1 cellular context compared by ENCODE assay signal in the genomic region with DNA sequence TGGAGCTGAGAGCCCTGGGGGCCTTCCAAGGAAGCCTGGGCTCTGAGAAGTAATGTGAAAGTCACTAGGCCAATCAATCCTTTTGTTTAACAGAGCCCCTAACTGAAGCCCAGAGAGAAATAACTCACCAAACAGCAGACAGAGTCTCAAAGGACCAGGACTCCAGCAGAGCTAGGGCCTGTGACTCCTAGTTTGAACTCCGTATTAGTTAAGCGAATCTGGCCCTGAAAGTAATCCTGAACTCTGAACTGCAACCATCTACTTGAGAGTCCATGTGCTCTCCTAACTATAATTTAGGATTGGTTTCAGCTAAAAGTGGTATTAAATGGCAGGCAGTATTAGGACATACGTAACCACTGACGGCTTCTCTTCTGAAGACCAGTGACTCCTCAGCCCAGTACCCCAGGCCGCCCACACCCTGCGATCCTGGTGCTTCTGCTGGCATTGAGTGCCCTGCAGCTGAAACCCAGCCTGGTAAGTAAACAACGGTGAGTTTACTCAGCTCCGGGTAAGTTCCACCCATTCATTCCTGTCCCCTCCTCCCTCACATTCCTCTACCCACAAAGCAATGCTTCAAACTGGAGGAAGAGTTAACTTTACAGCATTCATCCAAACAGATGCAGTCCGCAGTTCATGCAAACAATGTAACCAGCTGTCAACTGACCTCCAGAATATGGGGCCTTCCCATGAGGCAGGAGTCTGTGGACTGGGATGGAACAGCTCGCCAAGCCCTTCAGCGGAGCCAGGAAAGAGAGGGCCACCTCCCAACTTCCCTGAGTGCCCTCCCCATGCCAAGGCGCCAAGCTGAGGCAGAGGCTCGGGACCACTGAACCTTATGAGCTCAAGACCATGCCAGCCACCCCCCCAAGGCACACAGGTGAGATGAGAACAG.
TF ChIP-seq lines count a peak whose summit lies in the region.

No MANE protein-coding gene starts in this region.

TF ChIP-seq in A549, 52 proteins besides CTCF, POLR2A, EP300 and RAD21 (continued from another document):
- TF ChIP-seq, protein P1, sequence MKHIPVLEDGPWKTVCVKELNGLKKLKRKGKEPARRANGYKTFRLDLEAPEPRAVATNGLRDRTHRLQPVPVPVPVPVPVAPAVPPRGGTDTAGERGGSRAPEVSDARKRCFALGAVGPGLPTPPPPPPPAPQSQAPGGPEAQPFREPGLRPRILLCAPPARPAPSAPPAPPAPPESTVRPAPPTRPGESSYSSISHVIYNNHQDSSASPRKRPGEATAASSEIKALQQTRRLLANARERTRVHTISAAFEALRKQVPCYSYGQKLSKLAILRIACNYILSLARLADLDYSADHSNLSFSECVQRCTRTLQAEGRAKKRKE (CRISPR knock-in tag; IDR thresholded peaks at IDR 0.05; ENCODE audit: low read depth) = 0 out of 2 replicates have a peak, but pooled peaks have one; percentile 34
- TF ChIP-seq JUNB (IDR thresholded peaks at IDR 0.05) = 0 out of 2 replicates have a peak, but pooled peaks have one; percentile 32
- peak; percentile 52; the same call in 1 of the 2 replicates for TF ChIP-seq EHF (CRISPR knock-in tag; IDR thresholded peaks at IDR 0.05)
- peak; percentile 67; the same call in 1 of the 2 replicates for TF ChIP-seq ZNF302 (CRISPR knock-in tag; IDR thresholded peaks at IDR 0.05)
- TF ChIP-seq, protein P2, sequence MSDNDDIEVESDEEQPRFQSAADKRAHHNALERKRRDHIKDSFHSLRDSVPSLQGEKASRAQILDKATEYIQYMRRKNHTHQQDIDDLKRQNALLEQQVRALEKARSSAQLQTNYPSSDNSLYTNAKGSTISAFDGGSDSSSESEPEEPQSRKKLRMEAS (IDR thresholded peaks at IDR 0.05) = peak; percentile 91
- peak; percentile 12 for TF ChIP-seq CHD2 (IDR thresholded peaks at IDR 0.05; ENCODE audit: low read length, partially characterized antibody)
- TF ChIP-seq HOXB5 (CRISPR knock-in tag; IDR thresholded peaks at IDR 0.05) = 0 out of 2 replicates have a peak, but pooled peaks have one; percentile 23
- TF ChIP-seq HEYL (CRISPR knock-in tag; IDR thresholded peaks at IDR 0.05) = peak; percentile 74; the same call in 1 of the 2 replicates
- 0 out of 4 replicates have a peak, but pooled peaks of 1 of the 2 experiments have one; percentile 39 for TF ChIP-seq CEBPB (IDR thresholded peaks at IDR 0.05)
- TF ChIP-seq, protein P3, sequence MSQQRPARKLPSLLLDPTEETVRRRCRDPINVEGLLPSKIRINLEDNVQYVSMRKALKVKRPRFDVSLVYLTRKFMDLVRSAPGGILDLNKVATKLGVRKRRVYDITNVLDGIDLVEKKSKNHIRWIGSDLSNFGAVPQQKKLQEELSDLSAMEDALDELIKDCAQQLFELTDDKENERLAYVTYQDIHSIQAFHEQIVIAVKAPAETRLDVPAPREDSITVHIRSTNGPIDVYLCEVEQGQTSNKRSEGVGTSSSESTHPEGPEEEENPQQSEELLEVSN (IDR thresholded peaks at IDR 0.05; ENCODE audit: borderline replicate concordance, low read depth) = no peak
- peak; percentile 19; the same call in 1 of the 3 replicates for TF ChIP-seq SMC3 (IDR thresholded peaks at IDR 0.05)
- no peak for TF ChIP-seq CHD4 (IDR thresholded peaks at IDR 0.05; ENCODE audit: borderline replicate concordance)
- peak; percentile 63 for TF ChIP-seq MYC (IDR thresholded peaks at IDR 0.05; ENCODE audit: borderline replicate concordance, low read length)
- TF ChIP-seq HDAC2 (IDR thresholded peaks at IDR 0.05) = no peak
- TF ChIP-seq JUN (IDR thresholded peaks at IDR 0.05) = peak; percentile 83 to 85; a peak in 4 of 5 replicates
- TF ChIP-seq GATA3 (IDR thresholded peaks at IDR 0.05; ENCODE audit: borderline replicate concordance) = peak; percentile 66; the same call in 1 of the 2 replicates
- TF ChIP-seq, protein P4, sequence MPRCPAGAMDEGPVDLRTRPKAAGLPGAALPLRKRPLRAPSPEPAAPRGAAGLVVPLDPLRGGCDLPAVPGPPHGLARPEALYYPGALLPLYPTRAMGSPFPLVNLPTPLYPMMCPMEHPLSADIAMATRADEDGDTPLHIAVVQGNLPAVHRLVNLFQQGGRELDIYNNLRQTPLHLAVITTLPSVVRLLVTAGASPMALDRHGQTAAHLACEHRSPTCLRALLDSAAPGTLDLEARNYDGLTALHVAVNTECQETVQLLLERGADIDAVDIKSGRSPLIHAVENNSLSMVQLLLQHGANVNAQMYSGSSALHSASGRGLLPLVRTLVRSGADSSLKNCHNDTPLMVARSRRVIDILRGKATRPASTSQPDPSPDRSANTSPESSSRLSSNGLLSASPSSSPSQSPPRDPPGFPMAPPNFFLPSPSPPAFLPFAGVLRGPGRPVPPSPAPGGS (IDR thresholded peaks at IDR 0.05) = 0 out of 3 replicates have a peak, but pooled peaks have one; percentile 34
- no peak for TF ChIP-seq FOSL2 (IDR thresholded peaks at IDR 0.05)
- TF ChIP-seq FOSL2 (CRISPR knock-in tag; IDR thresholded peaks at IDR 0.05) = peak; percentile 70
- no peak for TF ChIP-seq SREBF2 (IDR thresholded peaks at IDR 0.05)
- TF ChIP-seq KDM1A (IDR thresholded peaks at IDR 0.05; ENCODE audit: low read depth) = no peak
